8 cellular contexts compared by ENCODE assay signal in the genomic region with DNA sequence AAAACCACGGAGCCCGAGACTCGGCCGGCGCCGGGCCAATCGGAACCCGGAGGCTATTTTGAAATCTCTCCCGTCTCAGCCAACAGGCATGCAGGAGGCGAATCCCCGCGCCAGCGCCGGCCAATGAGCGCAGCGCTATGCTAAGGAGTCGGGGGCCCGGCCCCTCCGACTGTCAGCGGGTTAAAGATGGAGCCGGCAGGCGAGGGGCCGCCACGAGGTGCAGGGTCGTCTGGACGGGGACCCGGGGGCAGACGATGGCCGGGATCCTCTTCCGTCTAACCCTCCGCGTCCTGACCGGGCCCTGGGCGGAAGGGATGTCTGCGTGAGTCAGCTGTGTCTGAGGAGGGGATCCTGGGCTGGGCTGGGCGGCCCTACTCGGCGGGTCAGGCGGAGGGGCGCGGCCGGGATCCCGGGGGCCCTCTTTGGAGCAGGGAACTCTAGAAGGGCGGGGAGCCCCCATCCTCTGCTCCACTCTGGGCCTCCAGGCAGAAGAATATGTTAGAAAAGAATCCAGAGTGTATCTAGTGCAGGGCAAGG. TPM values are rescaled to one million over a fixed set of nuclear protein-coding genes. Genes with fewer than 3 reads are reported as not detected.
A peak's percentile ranks its signal among the peaks of the same experiment; 100 is the strongest.
DNase-seq lines count a peak whose midpoint lies in the region; ATAC-seq and TF ChIP-seq lines count a peak whose summit lies in the region.

No MANE protein-coding gene starts in this region.

- H3K27ac ChIP-seq in DND-41 (ENCODE audit: low read length) (peak overlapping the region; percentile 91), RWPE1 (peak overlapping the region; percentile 69), neural cell (ENCODE audit: low read length) (no peak overlapping the region)

- H4K20me1 ChIP-seq in DND-41 (ENCODE audit: insufficient read depth, low read length) (peaks cover 8% of the 10 kb centered on the region), neural cell (ENCODE audit: insufficient read depth) (no peaks in the 10 kb centered on the region)

- TF ChIP-seq CTCF in DND-41 (IDR thresholded peaks at IDR 0.05; ENCODE audit: borderline replicate concordance, extremely low read depth, low read length, poor library complexity, severe bottlenecking) = no peak
- TF ChIP-seq CTCF in RWPE1 (conservative IDR thresholded peaks at IDR 0.05; ENCODE audit: low read depth) = no peak
- TF ChIP-seq CTCF in neural cell (IDR thresholded peaks at IDR 0.05; ENCODE audit: poor library complexity, severe bottlenecking) = peak; percentile 10

- H2AFZ ChIP-seq in DND-41 (ENCODE audit: low read depth, low read length) (peak overlapping the region; percentile 82), neural cell (ENCODE audit: low read depth, low read length) (peak overlapping the region; percentile 76)

- TF ChIP-seq RAD21 in neural cell (conservative IDR thresholded peaks at IDR 0.05) = no peak

- in situ Hi-C loops in KBM-7 (cut with MboI; ENCODE audit: low pct_unique_long_range_greater_than_20kb, low sequenced_read_pairs) = no loop called here

- H3K4me1 ChIP-seq in DND-41 (ENCODE audit: insufficient read depth, low read length) = peaks cover 60% of the 10 kb centered on the region

- H3K27me3 ChIP-seq in DND-41 (ENCODE audit: insufficient read depth, low read length, poor library complexity) (no peaks in the 10 kb centered on the region), neural cell (ENCODE audit: insufficient read depth, low read depth, low read length) (no peaks in the 10 kb centered on the region)

- POLR2A ChIA-PET in RWPE1 (lab: Yijun Ruan, JAX; ENCODE audit: low non-redundant PET) = no interaction called here

- H3K4me3 Mint-ChIP-seq in activated T-helper 17 cell treated with anti-CD3 and anti-CD28 coated beads, Interleukin-2, amount 50 U/mL, for 72 hours = peak overlapping the region; percentile 93

- H3K9me3 Mint-ChIP-seq in activated T-helper 17 cell treated with anti-CD3 and anti-CD28 coated beads, Interleukin-2, amount 50 U/mL, for 72 hours = no peaks in the 10 kb centered on the region

- H3K36me3 Mint-ChIP-seq in activated T-helper 17 cell treated with anti-CD3 and anti-CD28 coated beads, Interleukin-2, amount 50 U/mL, for 72 hours (ENCODE audit: low read depth) = peaks cover 17% of the 10 kb centered on the region

- no peak for TF ChIP-seq EP300 in neural cell (conservative IDR thresholded peaks at IDR 0.05; ENCODE audit: poor library complexity, severe bottlenecking)

- DNase-seq in DND-41 (peak; percentile 95), KBM-7 (peak; percentile 93), RWPE1 (ENCODE audit: low spot score) (peak; percentile 82), fibroblast of the conjunctiva (ENCODE audit: low read depth) (peak; percentile 63)
- DNase-seq in stimulated activated naive CD8-positive, alpha-beta T cell treated with anti-CD3 and anti-CD28 coated beads, Interleukin-15, Interleukin-2, amounts not matched to agents 100 U/mL and 50 U/mL, for 24 hours = peak; percentile 90

- H3K27ac Mint-ChIP-seq in activated T-helper 17 cell treated with anti-CD3 and anti-CD28 coated beads, Interleukin-2, amount 50 U/mL, for 72 hours = peak overlapping the region; percentile 87

- H3K36me3 ChIP-seq in DND-41 (ENCODE audit: insufficient read depth, low read length) (peaks cover 33% of the 10 kb centered on the region), neural cell (ENCODE audit: insufficient read depth, low read length) (no peaks in the 10 kb centered on the region)

- no peaks in the 10 kb centered on the region for H3F3A ChIP-seq in neural cell (ENCODE audit: insufficient read depth, low read length, poor library complexity, severe bottlenecking)

- H3K9ac ChIP-seq in DND-41 (ENCODE audit: low read depth, low read length) = peak overlapping the region; percentile 87
- peak overlapping the region; percentile 75 for H3K9ac ChIP-seq in neural cell (ENCODE audit: low read length)

- H3K9me3 ChIP-seq in DND-41 (ENCODE audit: insufficient read depth, low read length, severe bottlenecking) (no peaks in the 10 kb centered on the region), neural cell (ENCODE audit: low read length) (no peaks in the 10 kb centered on the region)

- H3K27me3 Mint-ChIP-seq in activated T-helper 17 cell treated with anti-CD3 and anti-CD28 coated beads, Interleukin-2, amount 50 U/mL, for 72 hours = no peaks in the 10 kb centered on the region

- H3K4me2 ChIP-seq in DND-41 (ENCODE audit: insufficient read depth, low read length) (peak overlapping the region; percentile 84), neural cell (ENCODE audit: low read length) (peak overlapping the region; percentile 73)

- H3K9me2 ChIP-seq in neural cell (ENCODE audit: insufficient read depth, low read length) = no peaks in the 10 kb centered on the region

- H3K79me2 ChIP-seq in DND-41 (ENCODE audit: insufficient read depth, low read length) (peaks cover 56% of the 10 kb centered on the region), neural cell (replicated peaks; ENCODE audit: insufficient read depth, low read length) (peaks cover 6% of the 10 kb centered on the region)

- CTCF ChIA-PET in RWPE1 (lab: Yijun Ruan, JAX) = no interaction called here

- peak overlapping the region; percentile 81 to 94 for H3K4me3 ChIP-seq in DND-41 (ENCODE audit: low read depth in 1 of 2, low read length in 2 of 2)
- H3K4me3 ChIP-seq in neural cell (ENCODE audit: low read length) = peak overlapping the region; percentile 88

- ATAC-seq in DND-41 (ENCODE audit: insufficient read depth, low read depth) (peak; percentile 94), GM21619 (IDR thresholded peaks at IDR 0.05; ENCODE audit: unreplicated experiment) (peak; percentile 88)
- peak; percentile 99 for ATAC-seq in activated T-helper 17 cell treated with anti-CD3 and anti-CD28 coated beads, Interleukin-2, amount 50 U/mL, for 72 hours (replicated peaks)
- peak; percentile 99 for ATAC-seq in stimulated activated naive CD8-positive, alpha-beta T cell treated with anti-CD3 and anti-CD28 coated beads, Interleukin-15, Interleukin-2, amounts not matched to agents 100 U/mL and 50 U/mL, for 24 hours

- peaks cover 13% of the 10 kb centered on the region for H3K4me1 Mint-ChIP-seq in activated T-helper 17 cell treated with anti-CD3 and anti-CD28 coated beads, Interleukin-2, amount 50 U/mL, for 72 hours

TF ChIP-seq in neural cell, 6 proteins besides CTCF, POLR2A, EP300 and RAD21:
- peak; percentile 73 for TF ChIP-seq POLR2AphosphoS5 (IDR thresholded peaks at IDR 0.05)
- TF ChIP-seq, protein P1, sequence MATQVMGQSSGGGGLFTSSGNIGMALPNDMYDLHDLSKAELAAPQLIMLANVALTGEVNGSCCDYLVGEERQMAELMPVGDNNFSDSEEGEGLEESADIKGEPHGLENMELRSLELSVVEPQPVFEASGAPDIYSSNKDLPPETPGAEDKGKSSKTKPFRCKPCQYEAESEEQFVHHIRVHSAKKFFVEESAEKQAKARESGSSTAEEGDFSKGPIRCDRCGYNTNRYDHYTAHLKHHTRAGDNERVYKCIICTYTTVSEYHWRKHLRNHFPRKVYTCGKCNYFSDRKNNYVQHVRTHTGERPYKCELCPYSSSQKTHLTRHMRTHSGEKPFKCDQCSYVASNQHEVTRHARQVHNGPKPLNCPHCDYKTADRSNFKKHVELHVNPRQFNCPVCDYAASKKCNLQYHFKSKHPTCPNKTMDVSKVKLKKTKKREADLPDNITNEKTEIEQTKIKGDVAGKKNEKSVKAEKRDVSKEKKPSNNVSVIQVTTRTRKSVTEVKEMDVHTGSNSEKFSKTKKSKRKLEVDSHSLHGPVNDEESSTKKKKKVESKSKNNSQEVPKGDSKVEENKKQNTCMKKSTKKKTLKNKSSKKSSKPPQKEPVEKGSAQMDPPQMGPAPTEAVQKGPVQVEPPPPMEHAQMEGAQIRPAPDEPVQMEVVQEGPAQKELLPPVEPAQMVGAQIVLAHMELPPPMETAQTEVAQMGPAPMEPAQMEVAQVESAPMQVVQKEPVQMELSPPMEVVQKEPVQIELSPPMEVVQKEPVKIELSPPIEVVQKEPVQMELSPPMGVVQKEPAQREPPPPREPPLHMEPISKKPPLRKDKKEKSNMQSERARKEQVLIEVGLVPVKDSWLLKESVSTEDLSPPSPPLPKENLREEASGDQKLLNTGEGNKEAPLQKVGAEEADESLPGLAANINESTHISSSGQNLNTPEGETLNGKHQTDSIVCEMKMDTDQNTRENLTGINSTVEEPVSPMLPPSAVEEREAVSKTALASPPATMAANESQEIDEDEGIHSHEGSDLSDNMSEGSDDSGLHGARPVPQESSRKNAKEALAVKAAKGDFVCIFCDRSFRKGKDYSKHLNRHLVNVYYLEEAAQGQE (IDR thresholded peaks at IDR 0.05; ENCODE audit: borderline replicate concordance) = peak; percentile 61
- no peak for TF ChIP-seq EZH2 (IDR thresholded peaks at IDR 0.05; ENCODE audit: borderline replicate concordance, insufficient read depth, low read length, poor library complexity, severe bottlenecking)
- TF ChIP-seq SMC3 (conservative IDR thresholded peaks at IDR 0.05; ENCODE audit: poor library complexity) = no peak
- peak; percentile 96 for TF ChIP-seq MXI1 (conservative IDR thresholded peaks at IDR 0.05; ENCODE audit: poor library complexity, severe bottlenecking)
- TF ChIP-seq TAF1 (IDR thresholded peaks at IDR 0.05; ENCODE audit: low read depth) = peak; percentile 36
TF ChIP-seq in neural cell: peak in this region for 4.

RNA-seq across cellular contexts. Expression of gene SDF2L1, which starts 10.0 kb away (rescaled TPM):
- total RNA-seq in activated T-helper 17 cell treated with anti-CD3 and anti-CD28 coated beads, Interleukin-2, amount 50 U/mL, for 72 hours = 10 to 100 TPM; 15.3 to 48.5 TPM
- 11.0 and 11.6 TPM in 2 replicates for polyA plus RNA-seq in neural cell
- 5.2 and 6.3 TPM in 2 replicates for polyA minus RNA-seq in neural cell

RNA-seq across cellular contexts. Expression of gene PPIL2, which starts 13.7 kb away (rescaled TPM):
- total RNA-seq in activated T-helper 17 cell treated with anti-CD3 and anti-CD28 coated beads, Interleukin-2, amount 50 U/mL, for 72 hours = 10 to 100 TPM; 37.0 to 50.0 TPM
- 43.0 and 47.3 TPM in 2 replicates for polyA plus RNA-seq in neural cell
- 40.7 and 50.0 TPM in 2 replicates for polyA minus RNA-seq in neural cell

RNA-seq across cellular contexts. Expression of gene CCDC116, which starts 19.5 kb away (rescaled TPM):
- total RNA-seq in activated T-helper 17 cell treated with anti-CD3 and anti-CD28 coated beads, Interleukin-2, amount 50 U/mL, for 72 hours = under 1 TPM; 0.29 to 0.37 TPM
- polyA plus RNA-seq in neural cell = 0.28 and 1.1 TPM in 2 replicates
- 0.49 and 0.81 TPM in 2 replicates for polyA minus RNA-seq in neural cell

RNA-seq across cellular contexts. Expression of gene YDJC, which starts 22.3 kb away (rescaled TPM):
- 10 to 100 TPM; 28.9 to 56.6 TPM for total RNA-seq in activated T-helper 17 cell treated with anti-CD3 and anti-CD28 coated beads, Interleukin-2, amount 50 U/mL, for 72 hours
- 20.0 and 27.6 TPM in 2 replicates for polyA plus RNA-seq in neural cell
- polyA minus RNA-seq in neural cell = 10.9 and 11.2 TPM in 2 replicates
